17 cellular contexts compared by ENCODE assay signal in the genomic region with DNA sequence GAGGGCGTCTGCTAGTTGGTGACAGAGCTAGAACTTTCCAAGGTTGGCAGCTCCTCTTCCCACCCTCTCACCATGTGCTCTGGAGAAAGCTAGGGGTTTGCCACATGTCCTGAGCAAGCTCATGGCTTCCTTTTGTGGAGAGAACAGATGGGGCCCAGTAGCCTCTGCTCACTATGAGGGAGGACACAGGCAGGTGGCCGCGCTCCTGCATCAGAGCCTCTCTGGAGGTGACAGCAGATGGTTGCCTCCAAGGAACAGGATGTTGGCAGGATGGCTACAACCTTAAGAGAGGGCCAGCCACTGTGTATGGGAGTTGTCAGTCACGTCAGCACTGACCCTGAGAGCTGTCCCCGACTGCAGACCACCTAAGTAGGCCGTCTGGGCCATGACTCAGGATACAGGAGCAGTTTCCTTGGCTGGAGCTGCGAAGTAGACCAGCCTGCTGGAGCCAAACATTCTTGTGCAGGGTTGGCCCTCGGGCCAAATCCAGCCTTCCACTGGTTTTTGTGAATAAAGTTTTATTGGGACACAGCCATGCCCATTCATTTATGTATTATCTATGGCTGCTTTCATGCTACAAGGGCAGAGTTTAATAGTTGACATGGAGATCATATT. TPM values are rescaled to one million over a fixed set of nuclear protein-coding genes. Genes with fewer than 3 reads are reported as not detected.
DNase-seq lines count a peak whose midpoint lies in the region; ATAC-seq, FAIRE-seq and TF ChIP-seq lines count a peak whose summit lies in the region.
"Had no signal": no experiment of that assay in that cellular context is flagged by ENCODE, and none has a peak within 500 bp of the region (broad histone marks: within the 10 kb centered on the region; RNA-seq: fewer than 3 reads in every experiment).

No MANE protein-coding gene starts in this region.

- intact Hi-C loops in HepG2 (cut with micrococcal nuclease; ENCODE audit: unreplicated experiment) (no loop called here), right lobe of liver (cut with DNase I) (no loop called here), K562 (cut with micrococcal nuclease) (no loop called here)

- no peaks in the 10 kb centered on the region for H3K79me2 ChIP-seq in HepG2 (ENCODE audit: insufficient read depth, low read length)
- no peaks in the 10 kb centered on the region for H3K79me2 ChIP-seq in K562 (ENCODE audit: control insufficient read depth, insufficient read depth, low read length)
- no peaks in the 10 kb centered on the region for H3K79me2 ChIP-seq in mesendoderm (ENCODE audit: control insufficient read depth, insufficient read depth, low read length)

- H3K4me3 ChIP-seq in HepG2 (replicated peaks in 1 of 3; ENCODE audit: insufficient read depth in 1 of 3, low read depth in 2 of 3, low read length in 3 of 3), result no peak overlapping the region
- H3K4me3 ChIP-seq in right lobe of liver, result no peak overlapping the region
- no peak overlapping the region for H3K4me3 ChIP-seq in K562
- no peak overlapping the region for H3K4me3 ChIP-seq in mesendoderm (ENCODE audit: low read length)
- no peak overlapping the region for H3K4me3 ChIP-seq in BE2C (ENCODE audit: low read depth, low read length)
- H3K4me3 ChIP-seq: BLaER1 treated with 17β-estradiol and CSF1 and Interleukin-3, amounts not matched to agents 10 nM and 100 nM had no signal

- FAIRE-seq in HepG2 (lab: Jason Lieb, UNC) (no peak), K562 (lab: Jason Lieb, UNC) (no peak)

- TF ChIP-seq CTCF in HepG2 (CRISPR knock-in tag; IDR thresholded peaks at IDR 0.05) (no peak), right lobe of liver (IDR thresholded peaks at IDR 0.05) (no peak), K562 (IDR thresholded peaks at IDR 0.05 in 2 of 3, conservative IDR thresholded peaks at IDR 0.05 in 1 of 3; ENCODE audit: insufficient read depth in 2 of 3, low read depth in 1 of 3, low read length in 3 of 3) (no peak), BE2C (IDR thresholded peaks at IDR 0.05; ENCODE audit: low read depth, low read length) (no peak)

- no peak overlapping the region for H2BK15ac ChIP-seq in mesendoderm (replicated peaks; ENCODE audit: low read depth)

- no peak overlapping the region for H2BK120ac ChIP-seq in mesendoderm (ENCODE audit: low read depth, low read length)

- DNase-seq in HepG2 (ENCODE audit: low spot score), result no peak
- no peak for DNase-seq in right lobe of liver
- DNase-seq in K562 (ENCODE audit: extremely low read depth in 1 of 4, low spot score in 3 of 4), result no peak
- peak; percentile 21 for DNase-seq in mesendoderm
- no peak for DNase-seq in ureter (ENCODE audit: low spot score)
- no peak for DNase-seq in BE2C
- DNase-seq in NCI-H345 (lab: John Stamatoyannopoulos, UW), result no peak
- DNase-seq: 8988T; AML-193; Calu3; CD4-positive, CD25-positive, alpha-beta regulatory T cell; DMS153; DMS79 treated with DMSO at 0.1 percent for 48 hours; EL; GF-D8; IMR-90 had no signal

- H3K56ac ChIP-seq in mesendoderm (ENCODE audit: low read length), result no peak overlapping the region

- H3K27me3 ChIP-seq in HepG2 (ENCODE audit: control insufficient read depth in 1 of 2, insufficient read depth in 2 of 2, low read length in 2 of 2), result peaks cover 3 to 18% of the 10 kb centered on the region in 2 experiments; a peak in 3 of 5 replicates
- no peaks in the 10 kb centered on the region for H3K27me3 ChIP-seq in right lobe of liver
- H3K27me3 ChIP-seq in K562 (ENCODE audit: control insufficient read depth in 2 of 2, insufficient read depth in 2 of 2, low read length in 2 of 2), result peaks cover 0 to 15% of the 10 kb centered on the region in 2 experiments; a peak in 2 of 5 replicates
- no peaks in the 10 kb centered on the region for H3K27me3 ChIP-seq in mesendoderm (ENCODE audit: insufficient read depth, low read length, poor library complexity)
- no peaks in the 10 kb centered on the region for H3K27me3 ChIP-seq in BE2C
- H3K27me3 ChIP-seq: BLaER1 treated with 17β-estradiol and CSF1 and Interleukin-3, amounts not matched to agents 10 nM and 100 nM had no signal

- H3K36me3 ChIP-seq in HepG2 (replicated peaks in 1 of 2; ENCODE audit: control insufficient read depth in 1 of 2, insufficient read depth in 2 of 2, low read length in 2 of 2) (no peaks in the 10 kb centered on the region), right lobe of liver (no peaks in the 10 kb centered on the region), K562 (ENCODE audit: control insufficient read depth, insufficient read depth, low read length) (no peaks in the 10 kb centered on the region), mesendoderm (ENCODE audit: control insufficient read depth, insufficient read depth, low read length) (no peaks in the 10 kb centered on the region), BE2C (no peaks in the 10 kb centered on the region)
- H3K36me3 ChIP-seq: BLaER1 treated with 17β-estradiol and CSF1 and Interleukin-3, amounts not matched to agents 10 nM and 100 nM had no signal

- H3K4me2 ChIP-seq in HepG2 (ENCODE audit: low read depth, low read length), result no peak overlapping the region
- no peak overlapping the region for H3K4me2 ChIP-seq in K562 (ENCODE audit: insufficient read depth, low read length)
- H3K4me2 ChIP-seq in mesendoderm (ENCODE audit: low read length), result no peak overlapping the region
- H3K4me2 ChIP-seq: BLaER1 treated with 17β-estradiol and CSF1 and Interleukin-3, amounts not matched to agents 10 nM and 100 nM had no signal

- H2AFZ ChIP-seq in HepG2 (ENCODE audit: low read length) (no peak overlapping the region), K562 (ENCODE audit: low read depth, low read length) (no peak overlapping the region)

- no peak overlapping the region for H4K5ac ChIP-seq in mesendoderm (ENCODE audit: low read length)

- no peak for TF ChIP-seq EP300 in HepG2 (IDR thresholded peaks at IDR 0.05; ENCODE audit: low read depth in 2 of 2, low read length in 2 of 2)
- TF ChIP-seq EP300 in HepG2 (CRISPR knock-in tag; IDR thresholded peaks at IDR 0.05; ENCODE audit: borderline replicate concordance), result no peak
- TF ChIP-seq EP300 in K562 (IDR thresholded peaks at IDR 0.05; ENCODE audit: low read length), result no peak

- no peaks in the 10 kb centered on the region for H3K9me1 ChIP-seq in K562 (ENCODE audit: control insufficient read depth, insufficient read depth, low read length)

- ATAC-seq in HepG2 (no peak), right lobe of liver (no peak), K562 (no peak)

- BruUV-seq in HepG2 (replicated peaks; lab: Mats Ljungman, UMichigan) (no TSS peak), K562 (replicated peaks; lab: Mats Ljungman, UMichigan) (no TSS peak)

- H4K20me1 ChIP-seq in HepG2 (ENCODE audit: insufficient read depth, low read length), result no peaks in the 10 kb centered on the region
- no peaks in the 10 kb centered on the region for H4K20me1 ChIP-seq in K562 (replicated peaks; ENCODE audit: control insufficient read depth, insufficient read depth, low read length)
- H4K20me1 ChIP-seq: BLaER1 treated with 17β-estradiol and CSF1 and Interleukin-3, amounts not matched to agents 10 nM and 100 nM had no signal

- H3K9ac ChIP-seq in HepG2 (ENCODE audit: insufficient read depth, low read depth, low read length) (no peak overlapping the region), K562 (ENCODE audit: insufficient read depth in 1 of 2, low read depth in 2 of 2, low read length in 2 of 2) (no peak overlapping the region), mesendoderm (ENCODE audit: low read length) (no peak overlapping the region)
- H3K9ac ChIP-seq: BLaER1 treated with 17β-estradiol and CSF1 and Interleukin-3, amounts not matched to agents 10 nM and 100 nM had no signal

- H2BK5ac ChIP-seq in mesendoderm (ENCODE audit: low read length), result no peak overlapping the region

- H3K9me3 ChIP-seq in HepG2 (ENCODE audit: low read length) (0 out of 2 replicates have a peak, but pooled peaks cover 6% of the 10 kb centered on the region), right lobe of liver (no peaks in the 10 kb centered on the region), K562 (replicated peaks; ENCODE audit: control insufficient read depth, insufficient read depth, low read depth, low read length) (no peaks in the 10 kb centered on the region), BE2C (no peaks in the 10 kb centered on the region)

- H3K27ac ChIP-seq in HepG2 (ENCODE audit: extremely low read length, insufficient read depth, low read length) (no peak overlapping the region), right lobe of liver (no peak overlapping the region), K562 (ENCODE audit: extremely low read depth, low read depth, low read length) (no peak overlapping the region), mesendoderm (ENCODE audit: low read depth, low read length) (no peak overlapping the region)
- H3K27ac ChIP-seq: BLaER1 treated with 17β-estradiol and CSF1 and Interleukin-3, amounts not matched to agents 10 nM and 100 nM had no signal

- no peak overlapping the region for H2AK5ac ChIP-seq in mesendoderm (ENCODE audit: low read length)

- no peak overlapping the region for H3K4ac ChIP-seq in mesendoderm (ENCODE audit: low read depth, low read length)

- CTCF ChIA-PET in HepG2 (lab: Yijun Ruan, JAX; ENCODE audit: low intra/inter-chr PET ratio, low total read pairs), result no interaction called here
- CTCF ChIA-PET in K562 (lab: Yijun Ruan, JAX; ENCODE audit: low intra/inter-chr PET ratio), result no interaction called here

- no peak overlapping the region for H3K18ac ChIP-seq in mesendoderm (ENCODE audit: low read length)

- H3K23ac ChIP-seq in mesendoderm (ENCODE audit: low read length), result no peak overlapping the region

- TF ChIP-seq RAD21 in HepG2 (CRISPR knock-in tag; IDR thresholded peaks at IDR 0.05), result no peak
- TF ChIP-seq RAD21 in K562 (CRISPR knock-in tag; conservative IDR thresholded peaks at IDR 0.05 in 1 of 2, IDR thresholded peaks at IDR 0.05 in 1 of 2), result no peak

- no peaks in the 10 kb centered on the region for H3K79me1 ChIP-seq in mesendoderm (ENCODE audit: low read length)

- H3K4me1 ChIP-seq in HepG2 (ENCODE audit: insufficient read depth, low read length) (peaks cover 12% of the 10 kb centered on the region), right lobe of liver (no peaks in the 10 kb centered on the region), K562 (replicated peaks in 1 of 2; ENCODE audit: control insufficient read depth in 2 of 2, insufficient read depth in 2 of 2, low read length in 2 of 2) (no peaks in the 10 kb centered on the region; a peak in 1 of 5 replicates), mesendoderm (ENCODE audit: control insufficient read depth, low read depth, low read length) (peaks cover 2% of the 10 kb centered on the region), BE2C (peaks cover 6% of the 10 kb centered on the region; the same call in 1 of the 2 replicates)
- H3K4me1 ChIP-seq: BLaER1 treated with 17β-estradiol and CSF1 and Interleukin-3, amounts not matched to agents 10 nM and 100 nM had no signal

- POLR2A ChIA-PET in HepG2 (lab: Yijun Ruan, JAX), result no interaction called here
- POLR2A ChIA-PET in K562 (lab: Yijun Ruan, JAX), result interaction anchor here (0.6 to 0.9 kb wide), 3 partner anchors 16 to 262 kb away, joined by 3 to 5 read pairs (median 3); no protein-coding TSS in a partner anchor

- no peak overlapping the region for H4K8ac ChIP-seq in mesendoderm (ENCODE audit: low read depth, low read length)

- TF ChIP-seq POLR2A in HepG2 (IDR thresholded peaks at IDR 0.05; ENCODE audit: insufficient read depth in 1 of 2, low read depth in 2 of 2, low read length in 2 of 2), result no peak
- no peak for TF ChIP-seq POLR2A in right lobe of liver (IDR thresholded peaks at IDR 0.05)
- no peak for TF ChIP-seq POLR2A in K562 (conservative IDR thresholded peaks at IDR 0.05)

- in situ Hi-C loops in HepG2 (cut with HindIII; ENCODE audit: extremely low pct_ligation_motif_present, low pct_unique_long_range_greater_than_20kb) (no loop called here), K562 (cut with MboI) (no loop called here)

- 10% methylated on average over 2 of the region's 8 CpGs for WGBS in HepG2 (ENCODE audit: low lambda C conversion rate)
- WGBS in right lobe of liver (ENCODE audit: insufficient coverage, low coverage, low lambda C conversion rate, missing lambda C conversion rate), result 43% methylated on average over 1 of the region's 8 CpGs
- 0% methylated on average over 8 of the region's 8 CpGs for WGBS in K562 (ENCODE audit: insufficient coverage, low coverage, missing lambda C conversion rate)
- WGBS in mesendoderm (ENCODE audit: extremely low coverage, insufficient coverage, low lambda C conversion rate), result no CpG with 5 or more reads among the region's 8 CpGs

RNA-seq across cellular contexts. Expression of a gene that starts 28.0 kb away (rescaled TPM):
- total RNA-seq in HepG2 (2016; rRNA removed; fragmentation: Illumina TruSeq; extraction: Trizol) (not detected in 2 replicates), right lobe of liver (under 1 TPM; 0.11 to 0.78 (median 0.41) TPM), K562 (2014; rRNA removed) (not detected in 2 replicates), K562 (2014; rRNA removed; fragmentation: Illumina TruSeq; extraction: Trizol) (not detected in 2 replicates), K562 (2015; rRNA removed; fragmentation: Illumina TruSeq; extraction: Trizol) (not detected in 2 replicates), K562 (2021) (not detected in 2 replicates), ureter (10.6 TPM)
- not detected in 2 replicates for total RNA-seq in HepG2 (2016; cell fraction: cytosol; rRNA removed; fragmentation: Illumina TruSeq; extraction: Trizol; ENCODE audit: low read depth)
- total RNA-seq in HepG2 (2016; cell fraction: insoluble cytoplasmic fraction; rRNA removed; fragmentation: Illumina TruSeq; extraction: Trizol), result not detected in 2 replicates
- total RNA-seq in HepG2 (2016; cell fraction: membrane; rRNA removed; fragmentation: Illumina TruSeq; extraction: Trizol), result not detected in 2 replicates
- total RNA-seq in HepG2 (2016; cell fraction: nucleus; rRNA removed; fragmentation: Illumina TruSeq; extraction: Trizol), result not detected in 2 replicates
- polyA plus RNA-seq in HepG2 (2011; rRNA removed) (0.07 and 0.09 TPM in 2 replicates), K562 (2011; rRNA removed) (0.01 TPM in 1 of 2 replicates, not detected in the other), K562 (2014; fragmentation: Illumina TruSeq; extraction: Trizol) (not detected in 2 replicates), K562 (2014; fragmentation: Nextera tagmentation; extraction: Ambion mirVana) (not detected), K562 (2014; rRNA removed) (not detected in 2 replicates)
- polyA plus RNA-seq in HepG2 (2011; cell fraction: cytosol; rRNA removed), result 0.05 and 0.07 TPM in 2 replicates
- 0.06 and 0.16 TPM in 2 replicates for polyA plus RNA-seq in HepG2 (2011; cell fraction: nucleus; rRNA removed)
- polyA plus RNA-seq in HepG2 (2012), result 0.04 and 0.08 TPM in 2 replicates
- not detected in 2 replicates for polyA plus RNA-seq in HepG2 (2016; cell fraction: cytosol; fragmentation: Illumina TruSeq; extraction: Trizol; ENCODE audit: low read depth)
- not detected in 2 replicates for polyA plus RNA-seq in HepG2 (2016; cell fraction: insoluble cytoplasmic fraction; fragmentation: Illumina TruSeq; extraction: Trizol; ENCODE audit: low read depth)
- polyA plus RNA-seq in HepG2 (2016; cell fraction: membrane; fragmentation: Illumina TruSeq; extraction: Trizol; ENCODE audit: low read depth), result not detected in 2 replicates
- polyA plus RNA-seq in HepG2 (2016; cell fraction: nucleus; fragmentation: Illumina TruSeq; extraction: Trizol; ENCODE audit: insufficient read depth, low read depth), result not detected in 2 replicates
- polyA minus RNA-seq in HepG2 (2011; rRNA and poly(A)+ RNA removed; ENCODE audit: low replicate concordance), result 0.16 and 0.21 TPM in 2 replicates
- polyA minus RNA-seq in HepG2 (2011; cell fraction: cytosol; rRNA and poly(A)+ RNA removed), result not detected in 2 replicates
- 0.25 and 0.26 TPM in 2 replicates for polyA minus RNA-seq in HepG2 (2011; cell fraction: nucleus; rRNA and poly(A)+ RNA removed)
- total RNA-seq in K562 (2011; cell fraction: chromatin; rRNA removed; ENCODE audit: low replicate concordance), result 0.12 TPM in 1 of 2 replicates, not detected in the other
- not detected in 2 replicates for total RNA-seq in K562 (2011; cell fraction: nucleolus; rRNA removed)
- not detected in 2 replicates for total RNA-seq in K562 (2011; cell fraction: nucleoplasm; rRNA removed)
- 0.03 TPM in 2 replicates for polyA plus RNA-seq in K562 (2011; cell fraction: cytosol; rRNA removed)
- 0.04 TPM in 1 of 2 replicates, not detected in the other for polyA plus RNA-seq in K562 (2011; cell fraction: nucleus; rRNA removed)
- 0.03 TPM in 1 of 2 replicates, not detected in the other for polyA plus RNA-seq in K562 (2012)
- polyA minus RNA-seq in K562 (2011; rRNA and poly(A)+ RNA removed), result not detected in 2 replicates
- not detected in 2 replicates for polyA minus RNA-seq in K562 (2011; cell fraction: cytosol; rRNA and poly(A)+ RNA removed)
- not detected in 2 replicates for polyA minus RNA-seq in K562 (2011; cell fraction: nucleus; rRNA and poly(A)+ RNA removed)
- 1.3 TPM for polyA plus RNA-seq in mesendoderm (2013, experiment 1 of 2)
- 0.39 TPM for polyA plus RNA-seq in mesendoderm (2013, experiment 2 of 2)
- 3.9 TPM for polyA plus RNA-seq in BE2C (2012; ENCODE audit: insufficient read depth, insufficient read length, low read depth)
- total RNA-seq: IMR-90 had no signal
- polyA plus RNA-seq: IMR-90 had no signal

RNA-seq across cellular contexts. Expression of a gene that starts 59.5 kb away (rescaled TPM):
- total RNA-seq in HepG2 (2016; rRNA removed; fragmentation: Illumina TruSeq; extraction: Trizol) (0.08 TPM in 1 of 2 replicates, not detected in the other), right lobe of liver (not detected), K562 (2014; rRNA removed) (0.04 TPM in 1 of 2 replicates, not detected in the other), K562 (2014; rRNA removed; fragmentation: Illumina TruSeq; extraction: Trizol) (0.10 TPM in 1 of 2 replicates, not detected in the other), K562 (2015; rRNA removed; fragmentation: Illumina TruSeq; extraction: Trizol) (0.04 TPM in 1 of 2 replicates, not detected in the other), K562 (2021) (not detected in 2 replicates), ureter (not detected)
- not detected in 2 replicates for total RNA-seq in HepG2 (2016; cell fraction: cytosol; rRNA removed; fragmentation: Illumina TruSeq; extraction: Trizol; ENCODE audit: low read depth)
- total RNA-seq in HepG2 (2016; cell fraction: insoluble cytoplasmic fraction; rRNA removed; fragmentation: Illumina TruSeq; extraction: Trizol), result not detected in 2 replicates
- total RNA-seq in HepG2 (2016; cell fraction: membrane; rRNA removed; fragmentation: Illumina TruSeq; extraction: Trizol), result not detected in 2 replicates
- total RNA-seq in HepG2 (2016; cell fraction: nucleus; rRNA removed; fragmentation: Illumina TruSeq; extraction: Trizol), result not detected in 2 replicates
- polyA plus RNA-seq in HepG2 (2011; rRNA removed) (not detected in 2 replicates), K562 (2011; rRNA removed) (0.03 and 0.04 TPM in 2 replicates), K562 (2014; fragmentation: Illumina TruSeq; extraction: Trizol) (0.04 and 0.06 TPM in 2 replicates), K562 (2014; fragmentation: Nextera tagmentation; extraction: Ambion mirVana) (not detected), K562 (2014; rRNA removed) (0.12 TPM in 1 of 2 replicates, not detected in the other)
- not detected in 2 replicates for polyA plus RNA-seq in HepG2 (2011; cell fraction: cytosol; rRNA removed)
- polyA plus RNA-seq in HepG2 (2011; cell fraction: nucleus; rRNA removed), result not detected in 2 replicates
- not detected in 2 replicates for polyA plus RNA-seq in HepG2 (2012)
- not detected in 2 replicates for polyA plus RNA-seq in HepG2 (2016; cell fraction: cytosol; fragmentation: Illumina TruSeq; extraction: Trizol; ENCODE audit: low read depth)
- not detected in 2 replicates for polyA plus RNA-seq in HepG2 (2016; cell fraction: insoluble cytoplasmic fraction; fragmentation: Illumina TruSeq; extraction: Trizol; ENCODE audit: low read depth)
- not detected in 2 replicates for polyA plus RNA-seq in HepG2 (2016; cell fraction: membrane; fragmentation: Illumina TruSeq; extraction: Trizol; ENCODE audit: low read depth)
- not detected in 2 replicates for polyA plus RNA-seq in HepG2 (2016; cell fraction: nucleus; fragmentation: Illumina TruSeq; extraction: Trizol; ENCODE audit: insufficient read depth, low read depth)
- 0.23 TPM in 1 of 2 replicates, not detected in the other for polyA minus RNA-seq in HepG2 (2011; rRNA and poly(A)+ RNA removed; ENCODE audit: low replicate concordance)
- not detected in 2 replicates for polyA minus RNA-seq in HepG2 (2011; cell fraction: cytosol; rRNA and poly(A)+ RNA removed)
- polyA minus RNA-seq in HepG2 (2011; cell fraction: nucleus; rRNA and poly(A)+ RNA removed), result not detected in 2 replicates
- total RNA-seq in K562 (2011; cell fraction: chromatin; rRNA removed; ENCODE audit: low replicate concordance), result not detected in 2 replicates
- total RNA-seq in K562 (2011; cell fraction: nucleolus; rRNA removed), result not detected in 2 replicates
- not detected in 2 replicates for total RNA-seq in K562 (2011; cell fraction: nucleoplasm; rRNA removed)
- 0.01 TPM in 2 replicates for polyA plus RNA-seq in K562 (2011; cell fraction: cytosol; rRNA removed)
- polyA plus RNA-seq in K562 (2011; cell fraction: nucleus; rRNA removed), result not detected in 2 replicates
- polyA plus RNA-seq in K562 (2012), result 0.04 and 0.06 TPM in 2 replicates
- 0.07 TPM in 1 of 2 replicates, not detected in the other for polyA minus RNA-seq in K562 (2011; rRNA and poly(A)+ RNA removed)
- not detected in 2 replicates for polyA minus RNA-seq in K562 (2011; cell fraction: cytosol; rRNA and poly(A)+ RNA removed)
- not detected in 2 replicates for polyA minus RNA-seq in K562 (2011; cell fraction: nucleus; rRNA and poly(A)+ RNA removed)
- polyA plus RNA-seq in mesendoderm (2013, experiment 1 of 2), result 0.15 TPM
- polyA plus RNA-seq in mesendoderm (2013, experiment 2 of 2), result 0.25 TPM
- 0.14 TPM for polyA plus RNA-seq in BE2C (2012; ENCODE audit: insufficient read depth, insufficient read length, low read depth)
- total RNA-seq: Calu3; CD4-positive, CD25-positive, alpha-beta regulatory T cell; IMR-90 had no signal
- polyA plus RNA-seq: CD4-positive, CD25-positive, alpha-beta regulatory T cell; IMR-90 had no signal
